Comparison of ENCODE assay signal across 1 cellular context in the genomic region with DNA sequence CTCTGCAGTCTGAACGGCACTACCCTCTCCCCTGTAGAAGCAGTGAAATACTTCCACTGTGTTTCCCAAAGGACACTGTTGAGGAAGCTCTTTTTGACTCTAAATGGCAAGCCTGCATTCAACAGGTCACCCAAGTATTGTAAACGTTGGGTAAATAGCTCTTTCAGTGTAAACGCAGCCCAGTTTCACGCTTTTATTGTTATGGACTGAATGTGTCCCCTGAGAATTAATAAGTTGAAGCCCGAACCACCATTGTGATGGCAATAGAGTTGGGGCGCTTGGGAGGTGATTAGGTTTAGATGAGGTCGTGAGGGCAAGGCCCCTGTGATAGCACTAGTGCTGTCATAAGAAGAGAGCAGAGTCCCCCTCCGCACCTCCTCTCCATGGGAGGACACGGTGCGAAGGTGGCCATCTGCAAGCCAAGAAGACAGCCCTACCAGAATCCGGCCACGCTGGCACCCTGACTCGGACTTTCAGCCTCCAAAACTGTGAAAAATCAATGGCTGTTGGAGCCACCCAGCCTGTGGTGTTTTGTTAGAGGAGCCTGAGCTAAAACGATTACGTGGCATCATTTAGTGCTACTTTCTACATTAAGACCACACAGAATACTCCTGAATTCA.
TF ChIP-seq lines count a peak whose summit lies in the region.

No MANE protein-coding gene starts in this region.

TF ChIP-seq in HepG2, 621 proteins besides CTCF, POLR2A, EP300 and RAD21 (continued from another document and continues in another):
- TF ChIP-seq, protein P1, sequence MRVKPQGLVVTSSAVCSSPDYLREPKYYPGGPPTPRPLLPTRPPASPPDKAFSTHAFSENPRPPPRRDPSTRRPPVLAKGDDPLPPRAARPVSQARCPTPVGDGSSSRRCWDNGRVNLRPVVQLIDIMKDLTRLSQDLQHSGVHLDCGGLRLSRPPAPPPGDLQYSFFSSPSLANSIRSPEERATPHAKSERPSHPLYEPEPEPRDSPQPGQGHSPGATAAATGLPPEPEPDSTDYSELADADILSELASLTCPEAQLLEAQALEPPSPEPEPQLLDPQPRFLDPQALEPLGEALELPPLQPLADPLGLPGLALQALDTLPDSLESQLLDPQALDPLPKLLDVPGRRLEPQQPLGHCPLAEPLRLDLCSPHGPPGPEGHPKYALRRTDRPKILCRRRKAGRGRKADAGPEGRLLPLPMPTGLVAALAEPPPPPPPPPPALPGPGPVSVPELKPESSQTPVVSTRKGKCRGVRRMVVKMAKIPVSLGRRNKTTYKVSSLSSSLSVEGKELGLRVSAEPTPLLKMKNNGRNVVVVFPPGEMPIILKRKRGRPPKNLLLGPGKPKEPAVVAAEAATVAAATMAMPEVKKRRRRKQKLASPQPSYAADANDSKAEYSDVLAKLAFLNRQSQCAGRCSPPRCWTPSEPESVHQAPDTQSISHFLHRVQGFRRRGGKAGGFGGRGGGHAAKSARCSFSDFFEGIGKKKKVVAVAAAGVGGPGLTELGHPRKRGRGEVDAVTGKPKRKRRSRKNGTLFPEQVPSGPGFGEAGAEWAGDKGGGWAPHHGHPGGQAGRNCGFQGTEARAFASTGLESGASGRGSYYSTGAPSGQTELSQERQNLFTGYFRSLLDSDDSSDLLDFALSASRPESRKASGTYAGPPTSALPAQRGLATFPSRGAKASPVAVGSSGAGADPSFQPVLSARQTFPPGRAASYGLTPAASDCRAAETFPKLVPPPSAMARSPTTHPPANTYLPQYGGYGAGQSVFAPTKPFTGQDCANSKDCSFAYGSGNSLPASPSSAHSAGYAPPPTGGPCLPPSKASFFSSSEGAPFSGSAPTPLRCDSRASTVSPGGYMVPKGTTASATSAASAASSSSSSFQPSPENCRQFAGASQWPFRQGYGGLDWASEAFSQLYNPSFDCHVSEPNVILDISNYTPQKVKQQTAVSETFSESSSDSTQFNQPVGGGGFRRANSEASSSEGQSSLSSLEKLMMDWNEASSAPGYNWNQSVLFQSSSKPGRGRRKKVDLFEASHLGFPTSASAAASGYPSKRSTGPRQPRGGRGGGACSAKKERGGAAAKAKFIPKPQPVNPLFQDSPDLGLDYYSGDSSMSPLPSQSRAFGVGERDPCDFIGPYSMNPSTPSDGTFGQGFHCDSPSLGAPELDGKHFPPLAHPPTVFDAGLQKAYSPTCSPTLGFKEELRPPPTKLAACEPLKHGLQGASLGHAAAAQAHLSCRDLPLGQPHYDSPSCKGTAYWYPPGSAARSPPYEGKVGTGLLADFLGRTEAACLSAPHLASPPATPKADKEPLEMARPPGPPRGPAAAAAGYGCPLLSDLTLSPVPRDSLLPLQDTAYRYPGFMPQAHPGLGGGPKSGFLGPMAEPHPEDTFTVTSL (CRISPR knock-in tag; IDR thresholded peaks at IDR 0.05; ENCODE audit: borderline replicate concordance) = no peak
- TF ChIP-seq ZNF354B (CRISPR knock-in tag; IDR thresholded peaks at IDR 0.05) (no peak), MEIS2 (CRISPR knock-in tag; IDR thresholded peaks at IDR 0.05) (no peak), YY1 (IDR thresholded peaks at IDR 0.05; ENCODE audit: insufficient read depth, insufficient replicate concordance, low read depth, low read length) (peak; percentile 56), ZNF569 (CRISPR knock-in tag; IDR thresholded peaks at IDR 0.05; ENCODE audit: borderline replicate concordance) (no peak), SMAD1 (CRISPR knock-in tag; IDR thresholded peaks at IDR 0.05; ENCODE audit: borderline replicate concordance, low read depth) (no peak), FLYWCH1 (CRISPR knock-in tag; IDR thresholded peaks at IDR 0.05) (no peak), CHD4 (IDR thresholded peaks at IDR 0.05; ENCODE audit: borderline replicate concordance, low read length) (no peak), RBM22 (optimal IDR thresholded peaks at IDR 0.05; ENCODE audit: low read length) (peak; percentile 52), MTF1 (CRISPR knock-in tag; IDR thresholded peaks at IDR 0.05) (no peak), ZC3H4 (CRISPR knock-in tag; IDR thresholded peaks at IDR 0.05; ENCODE audit: borderline replicate concordance) (no peak), ZNF792 (CRISPR knock-in tag; IDR thresholded peaks at IDR 0.05) (no peak), SOX5 (CRISPR knock-in tag; IDR thresholded peaks at IDR 0.05; ENCODE audit: borderline replicate concordance) (no peak), KDM5B (CRISPR knock-in tag; IDR thresholded peaks at IDR 0.05; ENCODE audit: borderline replicate concordance) (no peak), YEATS4 (CRISPR knock-in tag; IDR thresholded peaks at IDR 0.05; ENCODE audit: borderline replicate concordance) (0 out of 2 replicates have a peak, but pooled peaks have one; percentile 20), ZNF720 (CRISPR knock-in tag; IDR thresholded peaks at IDR 0.05) (no peak), FOXO1 (CRISPR knock-in tag; IDR thresholded peaks at IDR 0.05) (no peak), ZNF251 (CRISPR knock-in tag; IDR thresholded peaks at IDR 0.05) (no peak), HNRNPK (IDR thresholded peaks at IDR 0.05; ENCODE audit: low read depth, low read length, poor library complexity, severe bottlenecking) (no peak), KLF13 (CRISPR knock-in tag; IDR thresholded peaks at IDR 0.05) (0 out of 2 replicates have a peak, but pooled peaks have one; percentile 13), CCDC6 (CRISPR knock-in tag; IDR thresholded peaks at IDR 0.05) (no peak), NFE2 (CRISPR knock-in tag; IDR thresholded peaks at IDR 0.05) (no peak), ZNF33A (CRISPR knock-in tag; IDR thresholded peaks at IDR 0.05; ENCODE audit: borderline replicate concordance) (0 out of 2 replicates have a peak, but pooled peaks have one; percentile 9)
- TF ChIP-seq, protein P2, sequence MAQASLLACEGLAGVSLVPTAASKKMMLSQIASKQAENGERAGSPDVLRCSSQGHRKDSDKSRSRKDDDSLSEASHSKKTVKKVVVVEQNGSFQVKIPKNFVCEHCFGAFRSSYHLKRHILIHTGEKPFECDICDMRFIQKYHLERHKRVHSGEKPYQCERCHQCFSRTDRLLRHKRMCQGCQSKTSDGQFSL (CRISPR knock-in tag; IDR thresholded peaks at IDR 0.05) = no peak; the same call in 1 of the 2 replicates
- TF ChIP-seq, protein P3, sequence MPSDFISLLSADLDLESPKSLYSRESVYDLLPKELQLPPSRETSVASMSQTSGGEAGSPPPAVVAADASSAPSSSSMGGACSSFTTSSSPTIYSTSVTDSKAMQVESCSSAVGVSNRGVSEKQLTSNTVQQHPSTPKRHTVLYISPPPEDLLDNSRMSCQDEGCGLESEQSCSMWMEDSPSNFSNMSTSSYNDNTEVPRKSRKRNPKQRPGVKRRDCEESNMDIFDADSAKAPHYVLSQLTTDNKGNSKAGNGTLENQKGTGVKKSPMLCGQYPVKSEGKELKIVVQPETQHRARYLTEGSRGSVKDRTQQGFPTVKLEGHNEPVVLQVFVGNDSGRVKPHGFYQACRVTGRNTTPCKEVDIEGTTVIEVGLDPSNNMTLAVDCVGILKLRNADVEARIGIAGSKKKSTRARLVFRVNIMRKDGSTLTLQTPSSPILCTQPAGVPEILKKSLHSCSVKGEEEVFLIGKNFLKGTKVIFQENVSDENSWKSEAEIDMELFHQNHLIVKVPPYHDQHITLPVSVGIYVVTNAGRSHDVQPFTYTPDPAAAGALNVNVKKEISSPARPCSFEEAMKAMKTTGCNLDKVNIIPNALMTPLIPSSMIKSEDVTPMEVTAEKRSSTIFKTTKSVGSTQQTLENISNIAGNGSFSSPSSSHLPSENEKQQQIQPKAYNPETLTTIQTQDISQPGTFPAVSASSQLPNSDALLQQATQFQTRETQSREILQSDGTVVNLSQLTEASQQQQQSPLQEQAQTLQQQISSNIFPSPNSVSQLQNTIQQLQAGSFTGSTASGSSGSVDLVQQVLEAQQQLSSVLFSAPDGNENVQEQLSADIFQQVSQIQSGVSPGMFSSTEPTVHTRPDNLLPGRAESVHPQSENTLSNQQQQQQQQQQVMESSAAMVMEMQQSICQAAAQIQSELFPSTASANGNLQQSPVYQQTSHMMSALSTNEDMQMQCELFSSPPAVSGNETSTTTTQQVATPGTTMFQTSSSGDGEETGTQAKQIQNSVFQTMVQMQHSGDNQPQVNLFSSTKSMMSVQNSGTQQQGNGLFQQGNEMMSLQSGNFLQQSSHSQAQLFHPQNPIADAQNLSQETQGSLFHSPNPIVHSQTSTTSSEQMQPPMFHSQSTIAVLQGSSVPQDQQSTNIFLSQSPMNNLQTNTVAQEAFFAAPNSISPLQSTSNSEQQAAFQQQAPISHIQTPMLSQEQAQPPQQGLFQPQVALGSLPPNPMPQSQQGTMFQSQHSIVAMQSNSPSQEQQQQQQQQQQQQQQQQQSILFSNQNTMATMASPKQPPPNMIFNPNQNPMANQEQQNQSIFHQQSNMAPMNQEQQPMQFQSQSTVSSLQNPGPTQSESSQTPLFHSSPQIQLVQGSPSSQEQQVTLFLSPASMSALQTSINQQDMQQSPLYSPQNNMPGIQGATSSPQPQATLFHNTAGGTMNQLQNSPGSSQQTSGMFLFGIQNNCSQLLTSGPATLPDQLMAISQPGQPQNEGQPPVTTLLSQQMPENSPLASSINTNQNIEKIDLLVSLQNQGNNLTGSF (CRISPR knock-in tag; IDR thresholded peaks at IDR 0.05) = no peak
- TF ChIP-seq, protein P4, sequence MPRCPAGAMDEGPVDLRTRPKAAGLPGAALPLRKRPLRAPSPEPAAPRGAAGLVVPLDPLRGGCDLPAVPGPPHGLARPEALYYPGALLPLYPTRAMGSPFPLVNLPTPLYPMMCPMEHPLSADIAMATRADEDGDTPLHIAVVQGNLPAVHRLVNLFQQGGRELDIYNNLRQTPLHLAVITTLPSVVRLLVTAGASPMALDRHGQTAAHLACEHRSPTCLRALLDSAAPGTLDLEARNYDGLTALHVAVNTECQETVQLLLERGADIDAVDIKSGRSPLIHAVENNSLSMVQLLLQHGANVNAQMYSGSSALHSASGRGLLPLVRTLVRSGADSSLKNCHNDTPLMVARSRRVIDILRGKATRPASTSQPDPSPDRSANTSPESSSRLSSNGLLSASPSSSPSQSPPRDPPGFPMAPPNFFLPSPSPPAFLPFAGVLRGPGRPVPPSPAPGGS (CRISPR knock-in tag; IDR thresholded peaks at IDR 0.05) = no peak
- TF ChIP-seq, protein P5, sequence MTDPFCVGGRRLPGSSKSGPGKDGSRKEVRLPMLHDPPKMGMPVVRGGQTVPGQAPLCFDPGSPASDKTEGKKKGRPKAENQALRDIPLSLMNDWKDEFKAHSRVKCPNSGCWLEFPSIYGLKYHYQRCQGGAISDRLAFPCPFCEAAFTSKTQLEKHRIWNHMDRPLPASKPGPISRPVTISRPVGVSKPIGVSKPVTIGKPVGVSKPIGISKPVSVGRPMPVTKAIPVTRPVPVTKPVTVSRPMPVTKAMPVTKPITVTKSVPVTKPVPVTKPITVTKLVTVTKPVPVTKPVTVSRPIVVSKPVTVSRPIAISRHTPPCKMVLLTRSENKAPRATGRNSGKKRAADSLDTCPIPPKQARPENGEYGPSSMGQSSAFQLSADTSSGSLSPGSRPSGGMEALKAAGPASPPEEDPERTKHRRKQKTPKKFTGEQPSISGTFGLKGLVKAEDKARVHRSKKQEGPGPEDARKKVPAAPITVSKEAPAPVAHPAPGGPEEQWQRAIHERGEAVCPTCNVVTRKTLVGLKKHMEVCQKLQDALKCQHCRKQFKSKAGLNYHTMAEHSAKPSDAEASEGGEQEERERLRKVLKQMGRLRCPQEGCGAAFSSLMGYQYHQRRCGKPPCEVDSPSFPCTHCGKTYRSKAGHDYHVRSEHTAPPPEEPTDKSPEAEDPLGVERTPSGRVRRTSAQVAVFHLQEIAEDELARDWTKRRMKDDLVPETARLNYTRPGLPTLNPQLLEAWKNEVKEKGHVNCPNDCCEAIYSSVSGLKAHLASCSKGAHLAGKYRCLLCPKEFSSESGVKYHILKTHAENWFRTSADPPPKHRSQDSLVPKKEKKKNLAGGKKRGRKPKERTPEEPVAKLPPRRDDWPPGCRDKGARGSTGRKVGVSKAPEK (CRISPR knock-in tag; IDR thresholded peaks at IDR 0.05; ENCODE audit: borderline replicate concordance) = 0 out of 2 replicates have a peak, but pooled peaks have one; percentile 47
- TF ChIP-seq, protein P6, sequence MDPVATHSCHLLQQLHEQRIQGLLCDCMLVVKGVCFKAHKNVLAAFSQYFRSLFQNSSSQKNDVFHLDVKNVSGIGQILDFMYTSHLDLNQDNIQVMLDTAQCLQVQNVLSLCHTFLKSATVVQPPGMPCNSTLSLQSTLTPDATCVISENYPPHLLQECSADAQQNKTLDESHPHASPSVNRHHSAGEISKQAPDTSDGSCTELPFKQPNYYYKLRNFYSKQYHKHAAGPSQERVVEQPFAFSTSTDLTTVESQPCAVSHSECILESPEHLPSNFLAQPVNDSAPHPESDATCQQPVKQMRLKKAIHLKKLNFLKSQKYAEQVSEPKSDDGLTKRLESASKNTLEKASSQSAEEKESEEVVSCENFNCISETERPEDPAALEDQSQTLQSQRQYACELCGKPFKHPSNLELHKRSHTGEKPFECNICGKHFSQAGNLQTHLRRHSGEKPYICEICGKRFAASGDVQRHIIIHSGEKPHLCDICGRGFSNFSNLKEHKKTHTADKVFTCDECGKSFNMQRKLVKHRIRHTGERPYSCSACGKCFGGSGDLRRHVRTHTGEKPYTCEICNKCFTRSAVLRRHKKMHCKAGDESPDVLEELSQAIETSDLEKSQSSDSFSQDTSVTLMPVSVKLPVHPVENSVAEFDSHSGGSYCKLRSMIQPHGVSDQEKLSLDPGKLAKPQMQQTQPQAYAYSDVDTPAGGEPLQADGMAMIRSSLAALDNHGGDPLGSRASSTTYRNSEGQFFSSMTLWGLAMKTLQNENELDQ (CRISPR knock-in tag; IDR thresholded peaks at IDR 0.05; ENCODE audit: borderline replicate concordance) = no peak
- TF ChIP-seq, protein P7, sequence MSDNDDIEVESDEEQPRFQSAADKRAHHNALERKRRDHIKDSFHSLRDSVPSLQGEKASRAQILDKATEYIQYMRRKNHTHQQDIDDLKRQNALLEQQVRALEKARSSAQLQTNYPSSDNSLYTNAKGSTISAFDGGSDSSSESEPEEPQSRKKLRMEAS (IDR thresholded peaks at IDR 0.05) = 0 out of 2 replicates have a peak, but pooled peaks have one; percentile 8
- TF ChIP-seq, protein P8, sequence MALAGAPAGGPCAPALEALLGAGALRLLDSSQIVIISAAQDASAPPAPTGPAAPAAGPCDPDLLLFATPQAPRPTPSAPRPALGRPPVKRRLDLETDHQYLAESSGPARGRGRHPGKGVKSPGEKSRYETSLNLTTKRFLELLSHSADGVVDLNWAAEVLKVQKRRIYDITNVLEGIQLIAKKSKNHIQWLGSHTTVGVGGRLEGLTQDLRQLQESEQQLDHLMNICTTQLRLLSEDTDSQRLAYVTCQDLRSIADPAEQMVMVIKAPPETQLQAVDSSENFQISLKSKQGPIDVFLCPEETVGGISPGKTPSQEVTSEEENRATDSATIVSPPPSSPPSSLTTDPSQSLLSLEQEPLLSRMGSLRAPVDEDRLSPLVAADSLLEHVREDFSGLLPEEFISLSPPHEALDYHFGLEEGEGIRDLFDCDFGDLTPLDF (CRISPR knock-in tag; IDR thresholded peaks at IDR 0.05) = no peak
- TF ChIP-seq, protein P9, sequence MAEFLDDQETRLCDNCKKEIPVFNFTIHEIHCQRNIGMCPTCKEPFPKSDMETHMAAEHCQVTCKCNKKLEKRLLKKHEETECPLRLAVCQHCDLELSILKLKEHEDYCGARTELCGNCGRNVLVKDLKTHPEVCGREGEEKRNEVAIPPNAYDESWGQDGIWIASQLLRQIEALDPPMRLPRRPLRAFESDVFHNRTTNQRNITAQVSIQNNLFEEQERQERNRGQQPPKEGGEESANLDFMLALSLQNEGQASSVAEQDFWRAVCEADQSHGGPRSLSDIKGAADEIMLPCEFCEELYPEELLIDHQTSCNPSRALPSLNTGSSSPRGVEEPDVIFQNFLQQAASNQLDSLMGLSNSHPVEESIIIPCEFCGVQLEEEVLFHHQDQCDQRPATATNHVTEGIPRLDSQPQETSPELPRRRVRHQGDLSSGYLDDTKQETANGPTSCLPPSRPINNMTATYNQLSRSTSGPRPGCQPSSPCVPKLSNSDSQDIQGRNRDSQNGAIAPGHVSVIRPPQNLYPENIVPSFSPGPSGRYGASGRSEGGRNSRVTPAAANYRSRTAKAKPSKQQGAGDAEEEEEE (CRISPR knock-in tag; IDR thresholded peaks at IDR 0.05; ENCODE audit: borderline replicate concordance) = no peak
